In the genomic region with DNA sequence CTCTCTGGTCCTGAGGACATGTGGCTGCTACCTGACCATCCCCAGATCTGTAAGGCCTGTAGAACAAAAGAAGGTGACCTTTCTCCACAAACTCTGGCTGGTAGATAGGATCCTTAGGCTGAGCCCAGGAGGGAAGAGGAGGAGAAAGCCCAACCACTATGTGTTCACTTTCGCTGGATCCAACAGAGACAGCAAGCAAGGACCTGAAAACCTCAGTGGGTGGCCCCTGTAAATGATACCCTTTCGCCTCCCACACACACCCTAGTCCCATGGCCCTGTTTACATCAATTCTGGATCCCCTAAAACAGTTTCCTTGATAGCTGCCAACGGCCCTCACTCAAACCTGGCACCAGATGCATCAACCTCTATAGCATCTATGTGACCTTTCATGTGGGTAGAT, we compare ENCODE assay signal across 10 cellular contexts. TPM values are rescaled to one million over a fixed set of nuclear protein-coding genes. Genes with fewer than 3 reads are reported as not detected.
DNase-seq lines count a peak whose midpoint lies in the region; ATAC-seq and TF ChIP-seq lines count a peak whose summit lies in the region.
"Had no signal": no experiment of that assay in that cellular context is flagged by ENCODE, and none has a peak within 500 bp of the region (broad histone marks: within the 10 kb centered on the region; RNA-seq: fewer than 3 reads in every experiment).

No MANE protein-coding gene starts in this region.

- POLR2A ChIA-PET in T-cell (lab: Charles Lee), result interaction anchor here in 1 of 2 donors (0.6 kb wide), 1 partner anchor 15 kb away, joined by 3 read pairs; no protein-coding TSS in a partner anchor

- no peaks in the 10 kb centered on the region for H3K36me3 ChIP-seq in left lung
- H3K36me3 ChIP-seq in mucosa of descending colon (ENCODE audit: low read depth), result no peaks in the 10 kb centered on the region

- WGBS in right cardiac atrium, result 80% methylated on average over 3 of the region's 3 CpGs

- no peaks in the 10 kb centered on the region for H3K36me3 Mint-ChIP-seq in T-cell

- CTCF ChIA-PET in T-cell (lab: Charles Lee), result no interaction called here

- H3K27me3 Mint-ChIP-seq in T-cell, result no peaks in the 10 kb centered on the region

- no peaks in the 10 kb centered on the region for H3K9me3 Mint-ChIP-seq in T-cell

- no peaks in the 10 kb centered on the region for H3K9me3 ChIP-seq in right cardiac atrium (ENCODE audit: control insufficient read depth, low read length)
- no peaks in the 10 kb centered on the region for H3K9me3 ChIP-seq in left lung
- no peaks in the 10 kb centered on the region for H3K9me3 ChIP-seq in mucosa of descending colon

- H3K4me3 ChIP-seq in right cardiac atrium (ENCODE audit: low read length) (no peak overlapping the region), left lung (no peak overlapping the region), mucosa of descending colon (no peak overlapping the region)

- DNase-seq in Right ventricle myocardium superior (no peak), cardiac septum (ENCODE audit: low spot score) (no peak), T-cell (no peak), right cardiac atrium (no peak), left lung (no peak), mucosa of descending colon (no peak)
- DNase-seq in stimulated activated CD4-positive, alpha-beta T cell treated with anti-CD3 and anti-CD28 coated beads, Interleukin-1b, Interleukin-23, amount 100 ng/mL, for 48 hours, result no peak
- DNase-seq: midbrain, NCI-H1048 had no signal

- intact Hi-C loops in Right ventricle myocardium superior (cut with DNase I), result no loop called here
- intact Hi-C loops in cardiac septum (cut with DNase I), result no loop called here
- intact Hi-C loops in right cardiac atrium (cut with DNase I), result no loop called here
- intact Hi-C loops in left lung (cut with DNase I), result no loop called here
- intact Hi-C loops in mucosa of descending colon (cut with DNase I, micrococcal nuclease), result no loop called here

- ATAC-seq in Right ventricle myocardium superior (ENCODE audit: poor library complexity) (peak; percentile 2), T-cell (replicated peaks in 1 of 4) (no peak), right cardiac atrium (no peak), GM19463 (IDR thresholded peaks at IDR 0.05; ENCODE audit: unreplicated experiment) (no peak), left lung (no peak), mucosa of descending colon (no peak)

- H3K4me1 ChIP-seq in right cardiac atrium (ENCODE audit: control insufficient read depth, insufficient read depth, low read length), result peaks cover 42% of the 10 kb centered on the region
- H3K4me1 ChIP-seq in left lung, result peaks cover 18 to 93% of the 10 kb centered on the region in 2 donors
- peaks cover 55% of the 10 kb centered on the region for H3K4me1 ChIP-seq in mucosa of descending colon (ENCODE audit: low read depth)

- H3K27ac ChIP-seq in right cardiac atrium (ENCODE audit: low read length) (peak overlapping the region; percentile 36), left lung (peak overlapping the region in 1 of 2 donors; percentile 78)

- no peaks in the 10 kb centered on the region for H3K27me3 ChIP-seq in right cardiac atrium (ENCODE audit: control insufficient read depth, insufficient read depth)
- H3K27me3 ChIP-seq in left lung, result no peaks in the 10 kb centered on the region

- H3K4me1 Mint-ChIP-seq in T-cell, result peaks cover 90 to 96% (median 92%) of the 10 kb centered on the region in 3 donors

- TF ChIP-seq CTCF in left lung (IDR thresholded peaks at IDR 0.05), result no peak
- TF ChIP-seq CTCF in mucosa of descending colon (IDR thresholded peaks at IDR 0.05), result no peak

- H3K4me3 Mint-ChIP-seq in T-cell, result peak overlapping the region; percentile 21 to 77 (median 56)

- H3K27ac Mint-ChIP-seq in T-cell, result peak overlapping the region; percentile 71 to 80

RNA-seq across cellular contexts. Expression of a gene that starts 22.4 kb away (rescaled TPM):
- 29.2 TPM for total RNA-seq in Right ventricle myocardium superior
- 35.6 TPM for total RNA-seq in cardiac septum
- 10 to 100 TPM; 66.5 to 78.4 (median 72.8) TPM for total RNA-seq in T-cell
- 10 to 100 TPM; 31.2 to 37.7 (median 34.2) TPM for total RNA-seq in right cardiac atrium
- polyA plus RNA-seq in right cardiac atrium, result 58.0 TPM
- total RNA-seq in left lung, result 10 to 100 TPM; 34.7 to 43.7 TPM
- 10 to 100 TPM; 40.7 to 59.2 (median 45.0) TPM for total RNA-seq in mucosa of descending colon

RNA-seq across cellular contexts. Expression of a gene that starts 25.3 kb away (rescaled TPM):
- 11.7 TPM for total RNA-seq in Right ventricle myocardium superior
- total RNA-seq in cardiac septum, result 14.2 TPM
- 100 to 1,000 TPM; 141 to 206 (median 182) TPM for total RNA-seq in T-cell
- total RNA-seq in right cardiac atrium, result 10 to 100 TPM; 15.9 to 20.1 (median 17.3) TPM
- 13.7 TPM for polyA plus RNA-seq in right cardiac atrium
- 100 to 1,000 TPM in 1 of 2 donors, 10 to 100 TPM in 1; 99.6 to 148 TPM for total RNA-seq in left lung
- total RNA-seq in mucosa of descending colon, result 10 to 100 TPM; 49.2 to 94.0 (median 53.7) TPM
